In the genomic region with DNA sequence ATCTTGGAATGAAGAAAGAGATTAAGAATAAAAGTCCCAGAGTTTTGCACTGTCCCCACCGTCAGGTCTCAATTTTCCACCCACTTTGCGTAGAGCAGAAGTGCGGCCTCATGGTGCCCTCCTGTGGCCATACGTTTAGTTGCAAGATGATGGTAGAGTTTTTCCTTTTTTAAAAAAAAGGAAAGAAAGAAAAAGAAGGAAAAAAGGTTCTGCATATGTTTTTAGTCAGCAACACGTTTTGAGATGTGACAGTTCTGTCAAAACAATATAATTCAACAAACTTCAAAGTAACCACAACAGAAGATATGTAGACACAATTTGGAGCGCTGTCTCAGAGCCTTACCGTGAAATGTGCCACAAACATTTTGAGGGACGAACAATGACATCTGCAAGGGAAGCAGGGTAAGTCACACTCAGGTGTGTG, we compare ENCODE assay signal across 8 cellular contexts. TPM values are rescaled to one million over a fixed set of nuclear protein-coding genes. Genes with fewer than 3 reads are reported as not detected.
DNase-seq lines count a peak whose midpoint lies in the region.

No MANE protein-coding gene starts in this region.

- no peak overlapping the region for H3K4me3 Mint-ChIP-seq in activated T-helper 2 cell treated with anti-CD3 and anti-CD28 coated beads, Interferon-gamma antibody, Interleukin-2, Interleukin-4, amounts not matched to agents 10 μg/mL and 5 μg/mL and 100 μg/mL, durations not matched to agents 14 hours and 24 hours and 36 hours (ENCODE audit: low read depth)

- H3K4me1 ChIP-seq in mesenchymal stem cell (ENCODE audit: control insufficient read depth, insufficient read depth, low read depth, low read length) = no peaks in the 10 kb centered on the region

- H3K27me3 ChIP-seq in mesenchymal stem cell (ENCODE audit: control insufficient read depth in 1 of 2, insufficient read depth in 1 of 2, low read length in 2 of 2) = peaks cover 3 to 4% of the 10 kb centered on the region in 2 experiments

- H3K27me3 Mint-ChIP-seq in activated T-helper 2 cell treated with anti-CD3 and anti-CD28 coated beads, Interferon-gamma antibody, Interleukin-2, Interleukin-4, amounts not matched to agents 10 μg/mL and 5 μg/mL and 100 μg/mL, durations not matched to agents 14 hours and 24 hours and 36 hours (ENCODE audit: low read depth) = peaks cover 4% of the 10 kb centered on the region

- H2AFZ ChIP-seq in mesenchymal stem cell (ENCODE audit: low read depth, low read length) = no peak overlapping the region

- no peak overlapping the region for H3K27ac Mint-ChIP-seq in activated T-helper 2 cell treated with anti-CD3 and anti-CD28 coated beads, Interferon-gamma antibody, Interleukin-2, Interleukin-4, amounts not matched to agents 10 μg/mL and 5 μg/mL and 100 μg/mL, durations not matched to agents 14 hours and 24 hours and 36 hours

- no peak overlapping the region for H4K91ac ChIP-seq in mesenchymal stem cell (ENCODE audit: low read length)

- H2BK120ac ChIP-seq in mesenchymal stem cell (ENCODE audit: low read depth, low read length) = no peak overlapping the region

- no peak overlapping the region for H2BK5ac ChIP-seq in mesenchymal stem cell (ENCODE audit: low read depth, low read length, poor library complexity, severe bottlenecking)

- H3K36me3 ChIP-seq in mesenchymal stem cell (ENCODE audit: control insufficient read depth in 1 of 2, insufficient read depth in 2 of 2, low read depth in 1 of 2, low read length in 2 of 2) = no peaks in the 10 kb centered on the region

- H3K4me3 ChIP-seq in mesenchymal stem cell (ENCODE audit: insufficient read depth in 1 of 2, low read depth in 1 of 2, low read length in 2 of 2) = no peak overlapping the region

- DNase-seq in NCI-H1417 (lab: John Stamatoyannopoulos, UW) (peak; percentile 6 to 51 (median 31)), NCI-H1417 treated with DMSO at 0.1 percent for 48 hours (lab: John Stamatoyannopoulos, UW) (no peak), NAMALWA (ENCODE audit: low spot score) (peak; percentile 42), ecto neural progenitor cell (ENCODE audit: low spot score) (peak; percentile 56), mesenchymal stem cell (peak; percentile 44)
- peak; percentile 42 to 48 for DNase-seq in activated CD4-positive, alpha-beta T cell treated with anti-CD3 and anti-CD28 coated beads, Interleukin-2, amount 50 U/mL, for 4 hours
- peak; percentile 28 for DNase-seq in stimulated activated naive CD4-positive, alpha-beta T cell treated with Interleukin-2 at 50 U/mL for 16 hours (lab: John Stamatoyannopoulos, UW)
- no peak for DNase-seq in activated T-helper 2 cell treated with anti-CD3 and anti-CD28 coated beads, Interferon-gamma antibody, Interleukin-2, Interleukin-4, amounts not matched to agents 10 μg/mL and 5 μg/mL and 100 μg/mL, durations not matched to agents 14 hours and 24 hours and 36 hours (ENCODE audit: low spot score)

- H4K8ac ChIP-seq in mesenchymal stem cell (ENCODE audit: low read length) = no peak overlapping the region

- H3K14ac ChIP-seq in mesenchymal stem cell (ENCODE audit: low read length in 2 of 2) = no peak overlapping the region

- H3K9me3 Mint-ChIP-seq in activated T-helper 2 cell treated with anti-CD3 and anti-CD28 coated beads, Interferon-gamma antibody, Interleukin-2, Interleukin-4, amounts not matched to agents 10 μg/mL and 5 μg/mL and 100 μg/mL, durations not matched to agents 14 hours and 24 hours and 36 hours = no peaks in the 10 kb centered on the region

- no peaks in the 10 kb centered on the region for H3K79me1 ChIP-seq in mesenchymal stem cell (replicated peaks; ENCODE audit: low read length, poor library complexity, severe bottlenecking)

- no peak overlapping the region for H3K18ac ChIP-seq in mesenchymal stem cell (ENCODE audit: low read depth in 1 of 2, low read length in 2 of 2)

- H3K23ac ChIP-seq in mesenchymal stem cell (ENCODE audit: low read length in 2 of 2) = no peak overlapping the region

- no peak overlapping the region for H2AK5ac ChIP-seq in mesenchymal stem cell (ENCODE audit: low read length, severe bottlenecking)

- no peak overlapping the region for H2BK12ac ChIP-seq in mesenchymal stem cell (ENCODE audit: low read length in 2 of 2)

- H3K4me2 ChIP-seq in mesenchymal stem cell (ENCODE audit: low read length, poor library complexity, severe bottlenecking) = no peak overlapping the region

- H3K4ac ChIP-seq in mesenchymal stem cell (ENCODE audit: low read depth in 1 of 2, low read length in 2 of 2) = no peak overlapping the region

- H2BK15ac ChIP-seq in mesenchymal stem cell (ENCODE audit: low read depth, poor library complexity, severe bottlenecking) = no peak overlapping the region

- no peak overlapping the region for H3K27ac ChIP-seq in mesenchymal stem cell (ENCODE audit: low read length, poor library complexity, severe bottlenecking)

- no peaks in the 10 kb centered on the region for H3K36me3 Mint-ChIP-seq in activated T-helper 2 cell treated with anti-CD3 and anti-CD28 coated beads, Interferon-gamma antibody, Interleukin-2, Interleukin-4, amounts not matched to agents 10 μg/mL and 5 μg/mL and 100 μg/mL, durations not matched to agents 14 hours and 24 hours and 36 hours (ENCODE audit: low read depth)

- 59% methylated on average over 4 of the region's 8 CpGs for WGBS in mesenchymal stem cell

- intact Hi-C loops in activated T-helper 2 cell treated with anti-CD3 and anti-CD28 coated beads, Interferon-gamma antibody, Interleukin-2, Interleukin-4, amounts not matched to agents 10 μg/mL and 5 μg/mL and 100 μg/mL, durations not matched to agents 14 hours and 24 hours and 36 hours (cut with micrococcal nuclease) = loop anchor here (1.0 to 10.0 kb wide), 3 partner anchors 147 to 1371 kb away; no protein-coding TSS in a partner anchor

- H3K4me1 Mint-ChIP-seq in activated T-helper 2 cell treated with anti-CD3 and anti-CD28 coated beads, Interferon-gamma antibody, Interleukin-2, Interleukin-4, amounts not matched to agents 10 μg/mL and 5 μg/mL and 100 μg/mL, durations not matched to agents 14 hours and 24 hours and 36 hours (ENCODE audit: low read depth) = peaks cover 8% of the 10 kb centered on the region

- peak overlapping the region; percentile 53 for H3K9ac ChIP-seq in mesenchymal stem cell (ENCODE audit: low read length)

- no peaks in the 10 kb centered on the region for H3K9me3 ChIP-seq in mesenchymal stem cell (ENCODE audit: control insufficient read depth, low read length)

RNA-seq across cellular contexts. Expression of gene EBLN2, which starts 24.6 kb away (rescaled TPM):
- 1.6 TPM for polyA plus RNA-seq in mesenchymal stem cell (2013, experiment 1 of 2)
- 1.4 TPM for polyA plus RNA-seq in mesenchymal stem cell (2013, experiment 2 of 2)
- total RNA-seq in activated T-helper 2 cell treated with anti-CD3 and anti-CD28 coated beads, Interferon-gamma antibody, Interleukin-2, Interleukin-4, amounts not matched to agents 10 μg/mL and 5 μg/mL and 100 μg/mL, durations not matched to agents 14 hours and 24 hours and 36 hours = 8.6 and 8.8 TPM in 2 replicates

Comparison
In these comparisons a context has a peak if more than half of its experiments do, and no peak if none do; other contexts are left out.
1. DNase-seq: peak in NCI-H1417 (3 of 3), NAMALWA (single experiment), activated CD4-positive, alpha-beta T cell treated with anti-CD3 and anti-CD28 coated beads, Interleukin-2, amount 50 U/mL, for 4 hours (2 of 2), ecto neural progenitor cell (single experiment), mesenchymal stem cell (single experiment) and stimulated activated naive CD4-positive, alpha-beta T cell treated with Interleukin-2 at 50 U/mL for 16 hours (single experiment); none in NCI-H1417 treated with DMSO at 0.1 percent for 48 hours (single experiment) and activated T-helper 2 cell treated with anti-CD3 and anti-CD28 coated beads, Interferon-gamma antibody, Interleukin-2, Interleukin-4, amounts not matched to agents 10 μg/mL and 5 μg/mL and 100 μg/mL, durations not matched to agents 14 hours and 24 hours and 36 hours (single experiment).